In genomic region chr5:172984244-172984953, GRCh38 we compare ENCODE assay signal across 8 cellular contexts. TPM values are rescaled to one million over a fixed set of nuclear protein-coding genes. Genes with fewer than 3 reads are reported as not detected.
DNase-seq lines count a peak whose midpoint lies in the region; ATAC-seq and TF ChIP-seq lines count a peak whose summit lies in the region.

No MANE protein-coding gene starts in this region.

- H3K36me3 ChIP-seq in neuron (ENCODE audit: insufficient read depth, low read length) = peaks cover 18% of the 10 kb centered on the region

- H3K9me3 ChIP-seq in neuron (ENCODE audit: low read length) = no peaks in the 10 kb centered on the region

- H3K9me3 Mint-ChIP-seq in IgD-negative memory B cell = no peaks in the 10 kb centered on the region

- H3K27ac ChIP-seq in foreskin keratinocyte = peak overlapping the region; percentile 54

- TF ChIP-seq CTCF in foreskin keratinocyte (conservative IDR thresholded peaks at IDR 0.05) = peak; percentile 73

- ATAC-seq in GM21576 (IDR thresholded peaks at IDR 0.05; ENCODE audit: unreplicated experiment) (peak; percentile 64), foreskin keratinocyte (peak; percentile 78)

- no peaks in the 10 kb centered on the region for H3K4me1 ChIP-seq in foreskin keratinocyte
- peaks cover 8% of the 10 kb centered on the region for H3K4me1 ChIP-seq in neuron (ENCODE audit: insufficient read depth, low read length)

- H3K36me3 Mint-ChIP-seq in IgD-negative memory B cell = peaks cover 5% of the 10 kb centered on the region

- peaks cover 17 to 26% (median 25%) of the 10 kb centered on the region in 3 donors for H3K4me1 Mint-ChIP-seq in IgD-negative memory B cell

- H3K27me3 ChIP-seq in foreskin keratinocyte = no peaks in the 10 kb centered on the region
- H3K27me3 ChIP-seq in neuron (ENCODE audit: insufficient read depth, low read length) = no peaks in the 10 kb centered on the region

- no peaks in the 10 kb centered on the region for H3K27me3 Mint-ChIP-seq in IgD-negative memory B cell

- peak overlapping the region; percentile 98 to 100 (median 98) for H3K4me3 Mint-ChIP-seq in IgD-negative memory B cell

- H2AFZ ChIP-seq in neuron (ENCODE audit: low read depth, low read length) = peak overlapping the region; percentile 86

- H3K27ac Mint-ChIP-seq in IgD-negative memory B cell = peak overlapping the region; percentile 97 to 99 (median 97)

- DNase-seq in DMS53 treated with DMSO at 0.1 percent for 48 hours (lab: John Stamatoyannopoulos, UW; ENCODE audit: unreplicated experiment) = peak; percentile 52
- peak; percentile 46 to 70 for DNase-seq in SHP77 (lab: John Stamatoyannopoulos, UW)
- peak; percentile 9 for DNase-seq in activated gamma-delta T cell (lab: John Stamatoyannopoulos, UW)
- DNase-seq in foreskin keratinocyte = peak; percentile 58 to 79
- DNase-seq in stromal cell of bone marrow (ENCODE audit: low read depth) = peak; percentile 83

- H3K4me3 ChIP-seq in neuron (ENCODE audit: low read length) = peak overlapping the region; percentile 94

RNA-seq across cellular contexts. Expression of gene ATP6V0E1, which starts 0.8 kb away (rescaled TPM):
- polyA plus RNA-seq in IgD-negative memory B cell (427 TPM), foreskin keratinocyte (279 and 299 TPM in 2 replicates)
- total RNA-seq in foreskin keratinocyte = 136 and 157 TPM in 2 replicates

RNA-seq across cellular contexts. Expression of gene RPL26L1, which starts 25.2 kb away (rescaled TPM):
- polyA plus RNA-seq in IgD-negative memory B cell (27.9 TPM), foreskin keratinocyte (101 and 110 TPM in 2 replicates)
- 71.0 and 80.3 TPM in 2 replicates for total RNA-seq in foreskin keratinocyte

Comparison
In these comparisons a context has a peak if more than half of its experiments do, and no peak if none do; other contexts are left out.
1. Peak in every context shown above with its lines: DNase-seq, ATAC-seq, H3K4me3 ChIP-seq and H3K27ac ChIP-seq.
2. DNase-seq: peak in every context shown above with its lines; median percentile 83 in stromal cell of bone marrow; 68 in foreskin keratinocyte; 58 in SHP77; 52 in DMS53 treated with DMSO at 0.1 percent for 48 hours; 9 in activated gamma-delta T cell.